32 cellular contexts compared by ENCODE assay signal in genomic region chr9:110641350-110641749, GRCh38. TPM values are rescaled to one million over a fixed set of nuclear protein-coding genes. Genes with fewer than 3 reads are reported as not detected.
DNase-seq lines count a peak whose midpoint lies in the region; ATAC-seq and FAIRE-seq lines count a peak whose summit lies in the region.
"Had no signal": no experiment of that assay in that cellular context is flagged by ENCODE, and none has a peak within 500 bp of the region (broad histone marks: within the 10 kb centered on the region; RNA-seq: fewer than 3 reads in every experiment).

No MANE protein-coding gene starts in this region.

- H3K27me3 Mint-ChIP-seq in activated CD4-positive, alpha-beta memory T cell treated with anti-CD3 and anti-CD28 coated beads, Interleukin-2, amount 10 ng/mL, durations not matched to agents 7 days and 5 days, result no peaks in the 10 kb centered on the region
- H3K27me3 Mint-ChIP-seq: activated CD4-positive, alpha-beta memory T cell treated with anti-CD3 and anti-CD28 coated beads for 36 hours; activated naive CD4-positive, alpha-beta T cell treated with anti-CD3 and anti-CD28 coated beads, Interleukin-2, amount 50 U/mL, for 24 hours; CD8-positive, alpha-beta memory T cell; natural killer cell treated with Interleukin-12 subunit alpha and Interleukin-12 subunit beta and Interleukin-15 and Interleukin-18, amount 100 ng/mL, for 72 hours had no signal

- H3K36me3 Mint-ChIP-seq in activated CD4-positive, alpha-beta memory T cell treated with anti-CD3 and anti-CD28 coated beads, Interleukin-2, amount 10 ng/mL, durations not matched to agents 7 days and 5 days (ENCODE audit: low read depth), result no peaks in the 10 kb centered on the region
- H3K36me3 Mint-ChIP-seq: activated CD4-positive, alpha-beta memory T cell treated with anti-CD3 and anti-CD28 coated beads for 36 hours; activated naive CD4-positive, alpha-beta T cell treated with anti-CD3 and anti-CD28 coated beads, Interleukin-2, amount 50 U/mL, for 24 hours; CD8-positive, alpha-beta memory T cell; natural killer cell treated with Interleukin-12 subunit alpha and Interleukin-12 subunit beta and Interleukin-15 and Interleukin-18, amount 100 ng/mL, for 72 hours; type B pancreatic cell had no signal

- no peak for ATAC-seq in GM19452 (IDR thresholded peaks at IDR 0.05; ENCODE audit: unreplicated experiment)
- ATAC-seq: activated CD4-positive, CD25-positive, alpha-beta regulatory T cell treated with anti-CD3 and anti-CD28 coated beads, Interleukin-2, amount 50 U/mL, for 24 hours; activated T-helper 17 cell treated with anti-CD3 and anti-CD28 coated beads, Interleukin-2, amount 50 U/mL, for 72 hours; heart left ventricle; mucosa of descending colon; natural killer cell treated with Interleukin-12 subunit alpha and Interleukin-12 subunit beta and Interleukin-15 and Interleukin-18, amount 100 ng/mL, for 72 hours; pancreas had no signal

- no peaks in the 10 kb centered on the region for H3K4me1 Mint-ChIP-seq in activated CD4-positive, alpha-beta memory T cell treated with anti-CD3 and anti-CD28 coated beads, Interleukin-2, amount 10 ng/mL, durations not matched to agents 7 days and 5 days
- H3K4me1 Mint-ChIP-seq: activated naive CD4-positive, alpha-beta T cell treated with anti-CD3 and anti-CD28 coated beads, Interleukin-2, amount 50 U/mL, for 24 hours; activated T-helper 17 cell treated with anti-CD3 and anti-CD28 coated beads, Interleukin-2, amount 50 U/mL, for 72 hours; CD8-positive, alpha-beta memory T cell had no signal

- H3K9me3 Mint-ChIP-seq in activated CD4-positive, alpha-beta memory T cell treated with anti-CD3 and anti-CD28 coated beads, Interleukin-2, amount 10 ng/mL, durations not matched to agents 7 days and 5 days, result no peaks in the 10 kb centered on the region
- H3K9me3 Mint-ChIP-seq: activated naive CD4-positive, alpha-beta T cell treated with anti-CD3 and anti-CD28 coated beads, Interleukin-2, amount 50 U/mL, for 24 hours; activated T-helper 17 cell treated with anti-CD3 and anti-CD28 coated beads, Interleukin-2, amount 50 U/mL, for 72 hours; T-helper 1 cell treated with Interleukin-12 subunit alpha and Interleukin-12 subunit beta and Interleukin-4 antibody, amounts not matched to agents 30 μg/mL and 1 μg/mL, for 36 hours; type B pancreatic cell had no signal

- FAIRE-seq in RCC 7860 (lab: Jason Lieb, UNC), result peak; percentile 87
- FAIRE-seq in HTR-8/SVneo (lab: Jason Lieb, UNC), result no peak
- FAIRE-seq: pancreas, TTC549 had no signal

- peak overlapping the region; percentile 62 for H3K27ac ChIP-seq in caudate nucleus (ENCODE audit: low read depth, low read length)
- H3K27ac ChIP-seq: heart left ventricle, pancreas, Peyer's patch, right atrium auricular region, spleen had no signal

- intact Hi-C loops in posterior vena cava (cut with DNase I), result loop anchor here in 1 of 2 donors (10.0 kb wide), 1 partner anchor 393 kb away; the partner anchor contains the start of gene LPAR1

- POLR2A ChIA-PET in activated CD4-positive, alpha-beta memory T cell treated with anti-CD3 and anti-CD28 coated beads, Interleukin-2, amount 10 ng/mL, durations not matched to agents 7 days and 5 days (lab: Charles Lee), result no interaction called here

- peak; percentile 88 for DNase-seq in ELR (ENCODE audit: low read depth)
- peak; percentile 76 for DNase-seq in RCC 7860 (ENCODE audit: low spot score)
- DNase-seq in caudate nucleus (lab: John Stamatoyannopoulos, UW), result no peak
- DNase-seq in kidney tubule cell (ENCODE audit: low spot score), result peak; percentile 32
- no peak for DNase-seq in activated CD4-positive, alpha-beta memory T cell treated with anti-CD3 and anti-CD28 coated beads, Interleukin-2, amount 10 ng/mL, durations not matched to agents 7 days and 5 days
- DNase-seq in HTR-8/SVneo (ENCODE audit: insufficient read length, low spot score), result no peak
- no peak for DNase-seq in posterior vena cava (ENCODE audit: low spot score)
- DNase-seq: ACHN; activated CD4-positive, alpha-beta memory T cell treated with anti-CD3 and anti-CD28 coated beads for 36 hours; aorta; BE2C; CD8-positive, alpha-beta memory T cell; central memory CD4-positive, alpha-beta T cell; dermis blood vessel endothelial cell; GF-D8; heart left ventricle; mucosa of descending colon; NCI-H1048; pancreas; Peyer's patch; spleen; stimulated activated CD4-positive, alpha-beta T cell treated with anti-CD3 and anti-CD28 coated beads, Interleukin-2, amount 100 ng/mL, for 48 hours had no signal

- CTCF ChIA-PET in activated CD4-positive, alpha-beta memory T cell treated with anti-CD3 and anti-CD28 coated beads, Interleukin-2, amount 10 ng/mL, durations not matched to agents 7 days and 5 days (lab: Charles Lee), result no interaction called here

- no peak overlapping the region for H3K27ac Mint-ChIP-seq in activated CD4-positive, alpha-beta memory T cell treated with anti-CD3 and anti-CD28 coated beads, Interleukin-2, amount 10 ng/mL, durations not matched to agents 7 days and 5 days
- H3K27ac Mint-ChIP-seq: activated CD4-positive, alpha-beta memory T cell treated with anti-CD3 and anti-CD28 coated beads for 36 hours; activated naive CD4-positive, alpha-beta T cell treated with anti-CD3 and anti-CD28 coated beads, Interleukin-2, amount 50 U/mL, for 24 hours; activated T-helper 17 cell treated with anti-CD3 and anti-CD28 coated beads, Interleukin-2, amount 50 U/mL, for 72 hours; CD8-positive, alpha-beta memory T cell; natural killer cell treated with Interleukin-12 subunit alpha and Interleukin-12 subunit beta and Interleukin-15 and Interleukin-18, amount 100 ng/mL, for 72 hours; T-helper 1 cell treated with Interleukin-12 subunit alpha and Interleukin-12 subunit beta and Interleukin-4 antibody, amounts not matched to agents 30 μg/mL and 1 μg/mL, for 36 hours; type B pancreatic cell had no signal

- no peak overlapping the region for H3K4me3 Mint-ChIP-seq in activated CD4-positive, alpha-beta memory T cell treated with anti-CD3 and anti-CD28 coated beads, Interleukin-2, amount 10 ng/mL, durations not matched to agents 7 days and 5 days
- H3K4me3 Mint-ChIP-seq: activated CD4-positive, alpha-beta memory T cell treated with anti-CD3 and anti-CD28 coated beads for 36 hours; activated naive CD4-positive, alpha-beta T cell treated with anti-CD3 and anti-CD28 coated beads, Interleukin-2, amount 50 U/mL, for 24 hours; activated T-helper 17 cell treated with anti-CD3 and anti-CD28 coated beads, Interleukin-2, amount 50 U/mL, for 72 hours; CD8-positive, alpha-beta memory T cell; natural killer cell treated with Interleukin-12 subunit alpha and Interleukin-12 subunit beta and Interleukin-15 and Interleukin-18, amount 100 ng/mL, for 72 hours; T-helper 1 cell treated with Interleukin-12 subunit alpha and Interleukin-12 subunit beta and Interleukin-4 antibody, amounts not matched to agents 30 μg/mL and 1 μg/mL, for 36 hours; type B pancreatic cell had no signal

RNA-seq across cellular contexts. Expression of gene MUSK, which starts 27.2 kb away (rescaled TPM):
- not detected for total RNA-seq in activated CD4-positive, alpha-beta memory T cell treated with anti-CD3 and anti-CD28 coated beads, Interleukin-2, amount 10 ng/mL, durations not matched to agents 7 days and 5 days
- total RNA-seq in posterior vena cava, result under 1 TPM; 0.19 to 0.88 TPM
- total RNA-seq: activated CD4-positive, alpha-beta memory T cell treated with anti-CD3 and anti-CD28 coated beads for 36 hours; activated T-helper 17 cell treated with anti-CD3 and anti-CD28 coated beads, Interleukin-2, amount 50 U/mL, for 72 hours; CD8-positive, alpha-beta memory T cell; dermis blood vessel endothelial cell; natural killer cell treated with Interleukin-12 subunit alpha and Interleukin-12 subunit beta and Interleukin-15 and Interleukin-18, amount 100 ng/mL, for 72 hours; SK-MEL-5 had no signal

Comparison
In these comparisons a context has a peak if more than half of its experiments do, and no peak if none do; other contexts are left out.
1. DNase-seq: peak in ELR (single experiment), RCC 7860 (single experiment) and kidney tubule cell (single experiment); none in caudate nucleus (0 of 61), activated CD4-positive, alpha-beta memory T cell treated with anti-CD3 and anti-CD28 coated beads, Interleukin-2, amount 10 ng/mL, durations not matched to agents 7 days and 5 days (single experiment), HTR-8/SVneo (single experiment) and posterior vena cava (single experiment).